Comparison of ENCODE assay signal across 12 cellular contexts in the genomic region with DNA sequence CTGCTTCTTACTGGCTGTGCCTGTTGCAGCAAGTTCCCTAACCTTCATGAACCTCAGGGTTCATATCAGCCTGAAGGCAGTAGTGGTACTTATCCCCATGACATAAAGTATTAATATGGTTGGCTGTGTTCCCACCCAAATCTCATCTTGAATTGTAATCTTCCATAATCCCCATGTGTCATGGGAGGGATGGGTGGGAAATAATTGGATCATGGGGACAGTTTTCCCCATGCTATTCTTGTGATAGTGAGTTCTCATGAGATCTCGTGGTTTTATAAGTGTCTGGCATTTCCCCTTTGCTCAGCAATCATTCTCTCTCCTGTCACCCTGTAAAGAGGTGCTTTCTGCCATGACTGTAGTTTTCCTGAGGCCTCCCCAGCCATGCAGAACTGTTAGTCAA.
DNase-seq lines count a peak whose midpoint lies in the region; ATAC-seq and TF ChIP-seq lines count a peak whose summit lies in the region.
"Had no signal": no experiment of that assay in that cellular context is flagged by ENCODE, and none has a peak within 500 bp of the region (broad histone marks: within the 10 kb centered on the region; RNA-seq: fewer than 3 reads in every experiment).

No MANE protein-coding gene starts in this region.

- intact Hi-C loops in transverse colon (cut with DNase I; ENCODE audit: low total_unique reads) = no loop called here
- intact Hi-C loops in activated CD4-positive, alpha-beta T cell treated with anti-CD3 and anti-CD28 coated beads, Interleukin-2, amount 10 ng/mL, durations not matched to agents 24 days and 14 days (cut with micrococcal nuclease) = no loop called here
- intact Hi-C loops in CD8-positive, alpha-beta T cell (cut with DNase I, micrococcal nuclease) = no loop called here

- no peak overlapping the region for H3K4me2 ChIP-seq in mesenchymal stem cell (ENCODE audit: low read length, poor library complexity, severe bottlenecking)

- H3K9me3 ChIP-seq in mesenchymal stem cell (ENCODE audit: control insufficient read depth, low read length) (no peaks in the 10 kb centered on the region), transverse colon (no peaks in the 10 kb centered on the region)
- H3K9me3 ChIP-seq in CD8-positive, alpha-beta T cell (ENCODE audit: low read length) = no peaks in the 10 kb centered on the region

- no peak for TF ChIP-seq EP300 in transverse colon (IDR thresholded peaks at IDR 0.05; ENCODE audit: low read depth)

- CTCF ChIA-PET in CD8-positive, alpha-beta T cell (lab: Charles Lee) = interaction anchor here (1.0 kb wide), 1 partner anchor 31 kb away, joined by 3 read pairs; no protein-coding TSS in a partner anchor

- no peak overlapping the region for H2AFZ ChIP-seq in mesenchymal stem cell (ENCODE audit: low read depth, low read length)

- H3K4me3 ChIP-seq in mesenchymal stem cell (ENCODE audit: insufficient read depth in 1 of 2, low read depth in 1 of 2, low read length in 2 of 2) (no peak overlapping the region), transverse colon (no peak overlapping the region)
- H3K4me3 ChIP-seq in CD8-positive, alpha-beta T cell (ENCODE audit: low read depth, low read length) = no peak overlapping the region

- H3K36me3 ChIP-seq in mesenchymal stem cell (ENCODE audit: control insufficient read depth in 1 of 2, insufficient read depth in 2 of 2, low read depth in 1 of 2, low read length in 2 of 2) (peaks cover 0 to 96% of the 10 kb centered on the region in 2 experiments), transverse colon (peaks cover 0 to 6% (median 2%) of the 10 kb centered on the region in 4 donors)
- no peaks in the 10 kb centered on the region for H3K36me3 ChIP-seq in CD8-positive, alpha-beta T cell (ENCODE audit: insufficient read depth, low read length)

- H3K79me1 ChIP-seq in mesenchymal stem cell (replicated peaks; ENCODE audit: low read length, poor library complexity, severe bottlenecking) = no peaks in the 10 kb centered on the region

- no peak overlapping the region for H3K27ac ChIP-seq in mesenchymal stem cell (ENCODE audit: low read length, poor library complexity, severe bottlenecking)
- H3K27ac ChIP-seq in transverse colon = peak overlapping the region; percentile 63 to 78 (median 70)
- H3K27ac ChIP-seq in CD8-positive, alpha-beta T cell (ENCODE audit: low read depth, low read length) = no peak overlapping the region
- H3K27ac ChIP-seq: C4-2B had no signal

- H3K27ac Mint-ChIP-seq in activated CD4-positive, alpha-beta T cell treated with anti-CD3 and anti-CD28 coated beads, Interleukin-2, amount 10 ng/mL, durations not matched to agents 24 days and 14 days = no peak overlapping the region
- H3K27ac Mint-ChIP-seq in CD8-positive, alpha-beta T cell = no peak overlapping the region
- H3K27ac Mint-ChIP-seq: activated CD8-positive, alpha-beta T cell treated with anti-CD3 and anti-CD28 coated beads for 36 hours; activated T-helper 17 cell treated with anti-CD3 and anti-CD28 coated beads, Interleukin-2, amount 50 U/mL, for 72 hours had no signal

- no peak overlapping the region for H4K8ac ChIP-seq in mesenchymal stem cell (ENCODE audit: low read length)

- H3K4me1 ChIP-seq in mesenchymal stem cell (ENCODE audit: control insufficient read depth, insufficient read depth, low read depth, low read length) (no peaks in the 10 kb centered on the region), transverse colon (peaks cover 0 to 16% (median 0%) of the 10 kb centered on the region in 4 donors)
- H3K4me1 ChIP-seq in CD8-positive, alpha-beta T cell (ENCODE audit: insufficient read depth, low read length) = no peaks in the 10 kb centered on the region

- H3K18ac ChIP-seq in mesenchymal stem cell (ENCODE audit: low read depth in 1 of 2, low read length in 2 of 2) = no peak overlapping the region

- H3K9ac ChIP-seq in mesenchymal stem cell (ENCODE audit: low read length) = peak overlapping the region; percentile 77

- no peak for TF ChIP-seq CTCF in transverse colon (IDR thresholded peaks at IDR 0.05)
- no peak for TF ChIP-seq CTCF in CD8-positive, alpha-beta T cell (IDR thresholded peaks at IDR 0.05)

- no peak overlapping the region for H3K23ac ChIP-seq in mesenchymal stem cell (ENCODE audit: low read length in 2 of 2)

- no peak overlapping the region for H2BK120ac ChIP-seq in mesenchymal stem cell (ENCODE audit: low read depth, low read length)

- no peak overlapping the region for H2BK12ac ChIP-seq in mesenchymal stem cell (ENCODE audit: low read length in 2 of 2)

- 26% methylated on average over 1 of the region's 1 CpG for WGBS in mesenchymal stem cell
- WGBS in transverse colon (ENCODE audit: low coverage in 1 of 2), 2 donors = 39 to 50% methylated on average over 1 of the region's 1 CpG

- no peak overlapping the region for H3K4ac ChIP-seq in mesenchymal stem cell (ENCODE audit: low read depth in 1 of 2, low read length in 2 of 2)

- H3K4me3 Mint-ChIP-seq in activated CD4-positive, alpha-beta T cell treated with anti-CD3 and anti-CD28 coated beads, Interleukin-2, amount 10 ng/mL, durations not matched to agents 24 days and 14 days = no peak overlapping the region
- no peak overlapping the region for H3K4me3 Mint-ChIP-seq in CD8-positive, alpha-beta T cell
- H3K4me3 Mint-ChIP-seq: activated CD8-positive, alpha-beta T cell treated with anti-CD3 and anti-CD28 coated beads for 36 hours; activated T-helper 17 cell treated with anti-CD3 and anti-CD28 coated beads, Interleukin-2, amount 50 U/mL, for 72 hours had no signal

- no peaks in the 10 kb centered on the region for H3K27me3 ChIP-seq in mesenchymal stem cell (ENCODE audit: control insufficient read depth in 1 of 2, insufficient read depth in 1 of 2, low read length in 2 of 2)
- no peaks in the 10 kb centered on the region for H3K27me3 ChIP-seq in transverse colon
- no peaks in the 10 kb centered on the region for H3K27me3 ChIP-seq in CD8-positive, alpha-beta T cell (ENCODE audit: insufficient read depth, low read length)

- no peak overlapping the region for H4K91ac ChIP-seq in mesenchymal stem cell (ENCODE audit: low read length)

- no peak for TF ChIP-seq POLR2A in transverse colon (IDR thresholded peaks at IDR 0.05)

- H3K4me1 Mint-ChIP-seq in activated CD4-positive, alpha-beta T cell treated with anti-CD3 and anti-CD28 coated beads, Interleukin-2, amount 10 ng/mL, durations not matched to agents 24 days and 14 days = peaks cover 4% of the 10 kb centered on the region
- H3K4me1 Mint-ChIP-seq in CD8-positive, alpha-beta T cell (ENCODE audit: low read depth) = no peaks in the 10 kb centered on the region

- H3K36me3 Mint-ChIP-seq in activated CD4-positive, alpha-beta T cell treated with anti-CD3 and anti-CD28 coated beads, Interleukin-2, amount 10 ng/mL, durations not matched to agents 24 days and 14 days (ENCODE audit: low read depth) = no peaks in the 10 kb centered on the region
- H3K36me3 Mint-ChIP-seq in CD8-positive, alpha-beta T cell = no peaks in the 10 kb centered on the region

- no peak overlapping the region for H2BK15ac ChIP-seq in mesenchymal stem cell (ENCODE audit: low read depth, poor library complexity, severe bottlenecking)

- in situ Hi-C loops in transverse colon (cut with MboI; ENCODE audit: low pct_ligation_motif_present in 1 of 4, low pct_unique_long_range_greater_than_20kb in 1 of 4, low sequenced_read_pairs in 3 of 4) = no loop called here

- ATAC-seq in SK-N-SH treated with all-trans-retinoic acid at 6 μM for 48 hours = peak; percentile 10; the same call in 1 of the 3 replicates
- ATAC-seq in CD8-positive, alpha-beta T cell = no peak
- ATAC-seq: activated CD8-positive, alpha-beta T cell treated with anti-CD3 and anti-CD28 coated beads for 36 hours; activated T-helper 17 cell treated with anti-CD3 and anti-CD28 coated beads, Interleukin-2, amount 50 U/mL, for 72 hours had no signal

- no peaks in the 10 kb centered on the region for H3K9me3 Mint-ChIP-seq in activated CD4-positive, alpha-beta T cell treated with anti-CD3 and anti-CD28 coated beads, Interleukin-2, amount 10 ng/mL, durations not matched to agents 24 days and 14 days
- H3K9me3 Mint-ChIP-seq in CD8-positive, alpha-beta T cell = no peaks in the 10 kb centered on the region
- H3K9me3 Mint-ChIP-seq: activated CD8-positive, alpha-beta T cell treated with anti-CD3 and anti-CD28 coated beads for 36 hours; activated T-helper 17 cell treated with anti-CD3 and anti-CD28 coated beads, Interleukin-2, amount 50 U/mL, for 72 hours had no signal

- no peak overlapping the region for H3K14ac ChIP-seq in mesenchymal stem cell (ENCODE audit: low read length in 2 of 2)

- H2AK5ac ChIP-seq in mesenchymal stem cell (ENCODE audit: low read length, severe bottlenecking) = no peak overlapping the region

- POLR2A ChIA-PET in CD8-positive, alpha-beta T cell (lab: Charles Lee) = interaction anchor here (0.7 kb wide), 1 partner anchor 782 kb away, joined by 3 read pairs; no protein-coding TSS in a partner anchor

- DNase-seq in M059J (ENCODE audit: low read depth) (peak; percentile 48), mesenchymal stem cell (peak; percentile 79), transverse colon (no peak), HT-29 (ENCODE audit: low spot score) (no peak)
- no peak for DNase-seq in activated CD4-positive, alpha-beta T cell treated with anti-CD3 and anti-CD28 coated beads, Interleukin-2, amount 10 ng/mL, durations not matched to agents 24 days and 14 days
- DNase-seq in CD8-positive, alpha-beta T cell = no peak
- DNase-seq: activated CD8-positive, alpha-beta T cell treated with anti-CD3 and anti-CD28 coated beads for 36 hours; glutamatergic neuron; midbrain had no signal

- H3K27me3 Mint-ChIP-seq in activated CD4-positive, alpha-beta T cell treated with anti-CD3 and anti-CD28 coated beads, Interleukin-2, amount 10 ng/mL, durations not matched to agents 24 days and 14 days = peaks cover 23% of the 10 kb centered on the region
- H3K27me3 Mint-ChIP-seq in CD8-positive, alpha-beta T cell (ENCODE audit: low read depth) = peaks cover 5% of the 10 kb centered on the region

- no peak overlapping the region for H2BK5ac ChIP-seq in mesenchymal stem cell (ENCODE audit: low read depth, low read length, poor library complexity, severe bottlenecking)

TF ChIP-seq in SK-N-SH treated with all-trans-retinoic acid at 6 μM for 48 hours, 23 proteins besides CTCF, POLR2A, EP300 and RAD21 (continues in another document):
- TF ChIP-seq ISL1 (CRISPR knock-in tag; IDR thresholded peaks at IDR 0.05) = no peak
- TF ChIP-seq ZNF565 (CRISPR knock-in tag; conservative IDR thresholded peaks at IDR 0.05; ENCODE audit: low read depth) = no peak
- TF ChIP-seq ARNTL (CRISPR knock-in tag; IDR thresholded peaks at IDR 0.05; ENCODE audit: borderline replicate concordance, low read depth) = no peak
- TF ChIP-seq OSR1 (CRISPR knock-in tag; IDR thresholded peaks at IDR 0.05) = no peak

Comparison
In these comparisons a context has a peak if more than half of its experiments do, and no peak if none do; other contexts are left out.
1. DNase-seq: peak in M059J (single experiment) and mesenchymal stem cell (single experiment); none in transverse colon (single experiment), HT-29 (single experiment), activated CD4-positive, alpha-beta T cell treated with anti-CD3 and anti-CD28 coated beads, Interleukin-2, amount 10 ng/mL, durations not matched to agents 24 days and 14 days (single experiment) and CD8-positive, alpha-beta T cell (0 of 7).
2. H3K27ac ChIP-seq: peak in transverse colon (4 of 4); none in mesenchymal stem cell (single experiment) and CD8-positive, alpha-beta T cell (single experiment).